In the genomic region with DNA sequence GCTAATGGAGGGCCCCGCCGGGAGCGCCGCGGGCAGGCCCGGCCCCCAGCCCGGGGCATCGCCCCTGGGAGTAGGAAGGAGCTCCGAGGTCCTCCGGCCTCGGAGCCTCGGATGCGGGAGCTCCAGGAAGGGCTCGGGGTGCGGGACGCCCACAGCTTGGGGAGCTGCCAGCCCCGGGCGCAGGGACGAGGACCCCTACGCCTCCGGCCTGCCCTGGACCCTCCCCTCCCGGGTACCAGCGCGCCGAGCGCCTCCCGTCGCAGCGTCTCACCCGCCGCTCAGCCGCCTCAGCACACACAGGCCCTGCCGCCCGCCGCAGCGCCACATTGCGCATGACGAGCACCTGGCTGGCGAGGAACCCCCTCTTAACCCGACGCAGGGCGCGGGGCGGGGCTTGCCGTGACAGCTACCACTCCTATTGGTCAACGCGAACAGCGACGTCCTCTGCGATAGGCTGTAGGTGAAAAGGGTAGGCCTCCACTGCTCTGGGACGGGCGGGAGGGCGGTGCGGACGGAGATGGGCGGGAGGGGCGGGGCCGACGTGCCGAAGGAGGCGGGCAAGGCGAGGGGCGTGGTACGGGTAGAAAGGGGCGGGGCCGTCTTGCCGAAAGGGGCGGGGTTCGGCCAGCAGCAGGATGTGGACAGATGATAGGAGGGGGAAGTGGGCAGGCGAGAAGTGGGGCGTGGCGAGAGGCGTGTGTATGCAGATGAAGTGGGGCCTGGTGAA, we compare ENCODE assay signal across 8 cellular contexts. TPM values are rescaled to one million over a fixed set of nuclear protein-coding genes. Genes with fewer than 3 reads are reported as not detected.
A peak's percentile ranks its signal among the peaks of the same experiment; 100 is the strongest.
DNase-seq lines count a peak whose midpoint lies in the region; ATAC-seq, FAIRE-seq and TF ChIP-seq lines count a peak whose summit lies in the region.

A gene with protein sequence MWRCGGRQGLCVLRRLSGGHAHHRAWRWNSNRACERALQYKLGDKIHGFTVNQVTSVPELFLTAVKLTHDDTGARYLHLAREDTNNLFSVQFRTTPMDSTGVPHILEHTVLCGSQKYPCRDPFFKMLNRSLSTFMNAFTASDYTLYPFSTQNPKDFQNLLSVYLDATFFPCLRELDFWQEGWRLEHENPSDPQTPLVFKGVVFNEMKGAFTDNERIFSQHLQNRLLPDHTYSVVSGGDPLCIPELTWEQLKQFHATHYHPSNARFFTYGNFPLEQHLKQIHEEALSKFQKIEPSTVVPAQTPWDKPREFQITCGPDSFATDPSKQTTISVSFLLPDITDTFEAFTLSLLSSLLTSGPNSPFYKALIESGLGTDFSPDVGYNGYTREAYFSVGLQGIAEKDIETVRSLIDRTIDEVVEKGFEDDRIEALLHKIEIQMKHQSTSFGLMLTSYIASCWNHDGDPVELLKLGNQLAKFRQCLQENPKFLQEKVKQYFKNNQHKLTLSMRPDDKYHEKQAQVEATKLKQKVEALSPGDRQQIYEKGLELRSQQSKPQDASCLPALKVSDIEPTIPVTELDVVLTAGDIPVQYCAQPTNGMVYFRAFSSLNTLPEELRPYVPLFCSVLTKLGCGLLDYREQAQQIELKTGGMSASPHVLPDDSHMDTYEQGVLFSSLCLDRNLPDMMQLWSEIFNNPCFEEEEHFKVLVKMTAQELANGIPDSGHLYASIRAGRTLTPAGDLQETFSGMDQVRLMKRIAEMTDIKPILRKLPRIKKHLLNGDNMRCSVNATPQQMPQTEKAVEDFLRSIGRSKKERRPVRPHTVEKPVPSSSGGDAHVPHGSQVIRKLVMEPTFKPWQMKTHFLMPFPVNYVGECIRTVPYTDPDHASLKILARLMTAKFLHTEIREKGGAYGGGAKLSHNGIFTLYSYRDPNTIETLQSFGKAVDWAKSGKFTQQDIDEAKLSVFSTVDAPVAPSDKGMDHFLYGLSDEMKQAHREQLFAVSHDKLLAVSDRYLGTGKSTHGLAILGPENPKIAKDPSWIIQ (minus strand): TSS at position 337 of the 727 bp plus-strand sequence. CDS start 10 bp downstream, at position 327.

- H3K27me3 ChIP-seq in H1 (replicated peaks in 1 of 4; ENCODE audit: control insufficient read depth in 3 of 4, extremely low read depth in 1 of 4, insufficient read depth in 3 of 4, low read length in 3 of 4) (no peaks in the 10 kb centered on the region), mesendoderm (ENCODE audit: insufficient read depth, low read length, poor library complexity) (no peaks in the 10 kb centered on the region)

- TF ChIP-seq POLR2A in H1 (IDR thresholded peaks at IDR 0.05; ENCODE audit: control extremely low read depth in 1 of 2, low read depth in 2 of 2, low read length in 2 of 2): peak; percentile 96 to 98

- no peak within 1 kb of the TSS for H3K14ac ChIP-seq in H1 (ENCODE audit: insufficient read length)

- peak within 1 kb of the TSS; percentile 49 for H4K5ac ChIP-seq in H1 (ENCODE audit: insufficient read length, low read depth, low read length)
- H4K5ac ChIP-seq in mesendoderm (ENCODE audit: low read length): no peak within 1 kb of the TSS

- DNase-seq in COLO829 (ENCODE audit: low spot score) (peak; percentile 91), HT1080 (ENCODE audit: low read depth) (peak; percentile 98), NOMO-1 treated with DMSO at 0.1 percent for 48 hours (lab: John Stamatoyannopoulos, UW; ENCODE audit: unreplicated experiment) (peak; percentile 99), H1 (ENCODE audit: low read depth in 1 of 2, low spot score in 2 of 2) (peak in 1 of 2 experiments; percentile 98), mesendoderm (peak; percentile 99)
- DNase-seq in activated CD8-positive, alpha-beta memory T cell treated with anti-CD3 and anti-CD28 coated beads for 48 hours (ENCODE audit: low read depth in 2 of 3, low spot score in 2 of 3): peak; percentile 91 to 97 (median 96)
- DNase-seq in stimulated activated CD8-positive, alpha-beta memory T cell treated with anti-CD3 and anti-CD28 coated beads, Interleukin-15, amount 100 ng/mL, for 1 hour (ENCODE audit: low read depth): peak; percentile 98

- H2BK120ac ChIP-seq in H1 (replicated peaks; ENCODE audit: low read depth, low read length) (no peak within 1 kb of the TSS), mesendoderm (ENCODE audit: low read depth, low read length) (peak within 1 kb of the TSS; percentile 10)

- no peak for TF ChIP-seq RAD21 in H1 (IDR thresholded peaks at IDR 0.05 in 1 of 2, conservative IDR thresholded peaks at IDR 0.05 in 1 of 2; ENCODE audit: low read depth in 2 of 2, low read length in 2 of 2)

- ATAC-seq in GM21360 (IDR thresholded peaks at IDR 0.05; ENCODE audit: unreplicated experiment): peak; percentile 95

- 0 out of 8 replicates have a peak, but pooled peaks cover 0 to 3% (median 2%) of the 10 kb centered on the region in 4 experiments for H3K36me3 ChIP-seq in H1 (ENCODE audit: control insufficient read depth in 2 of 4, insufficient read depth in 4 of 4, low read length in 3 of 4)
- H3K36me3 ChIP-seq in mesendoderm (ENCODE audit: control insufficient read depth, insufficient read depth, low read length): no peaks in the 10 kb centered on the region

- H3K4ac ChIP-seq in H1 (replicated peaks; ENCODE audit: insufficient read length, low read depth, low read length): peak within 1 kb of the TSS; percentile 74
- H3K4ac ChIP-seq in mesendoderm (ENCODE audit: low read depth, low read length): no peak within 1 kb of the TSS

- H3K4me3 ChIP-seq in H1 (ENCODE audit: extremely low read depth in 1 of 4, insufficient read depth in 2 of 4, low read depth in 3 of 4, low read length in 4 of 4) (peak within 1 kb of the TSS; percentile 60 to 77 (median 68)), mesendoderm (ENCODE audit: low read length) (peak within 1 kb of the TSS; percentile 75)

- no peak for FAIRE-seq in H1 (lab: Jason Lieb, UNC)

- peaks cover 0 to 7% (median 4%) of the 10 kb centered on the region in 4 experiments; a peak in 5 of 7 replicates for H3K4me1 ChIP-seq in H1 (replicated peaks in 1 of 4; ENCODE audit: control insufficient read depth in 3 of 4, insufficient read depth in 4 of 4, low read length in 3 of 4)
- H3K4me1 ChIP-seq in mesendoderm (ENCODE audit: control insufficient read depth, low read depth, low read length): no peaks in the 10 kb centered on the region

- H4K20me1 ChIP-seq in H1 (replicated peaks in 1 of 2; ENCODE audit: control insufficient read depth in 1 of 2, insufficient read depth in 2 of 2, low read length in 2 of 2): peaks cover 0 to 3% of the 10 kb centered on the region in 2 experiments

- H3K9ac ChIP-seq in H1 (replicated peaks in 1 of 4; ENCODE audit: extremely low read depth in 1 of 4, low read depth in 3 of 4, low read length in 3 of 4) (peak within 1 kb of the TSS in 3 of 4 experiments; percentile 19 to 71 (median 47); a peak in 6 of 7 replicates), mesendoderm (ENCODE audit: low read length) (peak within 1 kb of the TSS; percentile 86)

- H3K79me2 ChIP-seq in H1 (ENCODE audit: control insufficient read depth in 1 of 2, insufficient read depth in 2 of 2, low read length in 2 of 2) (no peaks in the 10 kb centered on the region; a peak in 1 of 4 replicates), mesendoderm (ENCODE audit: control insufficient read depth, insufficient read depth, low read length) (no peaks in the 10 kb centered on the region)

- H3K4me2 ChIP-seq in H1 (ENCODE audit: insufficient read depth in 1 of 2, low read depth in 2 of 2, low read length in 2 of 2): peak within 1 kb of the TSS; percentile 77 to 82
- H3K4me2 ChIP-seq in mesendoderm (ENCODE audit: low read length): peak within 1 kb of the TSS; percentile 62

- POLR2A ChIA-PET in H1 (lab: Charles Lee; ENCODE audit: partially characterized antibody): interaction anchor here (1.3 to 2.2 kb wide), 4 partner anchors 9 to 98 kb away, joined by 3 to 8 read pairs (median 6); no protein-coding TSS in a partner anchor

- peak within 1 kb of the TSS; percentile 90 for H3K18ac ChIP-seq in H1 (ENCODE audit: extremely low read depth, low read length)
- peak within 1 kb of the TSS; percentile 76 for H3K18ac ChIP-seq in mesendoderm (ENCODE audit: low read length)

- H3K23me2 ChIP-seq in H1 (ENCODE audit: low read depth, low read length): peaks cover 2% of the 10 kb centered on the region; the same call in 1 of the 2 replicates

- H3K56ac ChIP-seq in H1 (replicated peaks; ENCODE audit: insufficient read length, low read depth, low read length): no peak within 1 kb of the TSS
- peak within 1 kb of the TSS; percentile 88 for H3K56ac ChIP-seq in mesendoderm (ENCODE audit: low read length)

- H2BK5ac ChIP-seq in H1 (ENCODE audit: low read depth, low read length) (peak within 1 kb of the TSS; percentile 90), mesendoderm (ENCODE audit: low read length) (peak within 1 kb of the TSS; percentile 17)

- 0 out of 2 replicates have a peak within 1 kb of the TSS, but pooled peaks have one; percentile 39 for H2BK12ac ChIP-seq in H1 (ENCODE audit: low read depth, low read length)

- H2BK15ac ChIP-seq in H1 (ENCODE audit: low read length) (peak within 1 kb of the TSS; percentile 72; the same call in 1 of the 2 replicates), mesendoderm (replicated peaks; ENCODE audit: low read depth) (no peak within 1 kb of the TSS)

- peak within 1 kb of the TSS; percentile 14; the same call in 1 of the 2 replicates for H3K27ac ChIP-seq in H1 (ENCODE audit: low read depth, low read length)
- peak within 1 kb of the TSS; percentile 30 for H3K27ac ChIP-seq in mesendoderm (ENCODE audit: low read depth, low read length)

- H3K79me1 ChIP-seq in H1 (ENCODE audit: low read depth, low read length) (no peaks in the 10 kb centered on the region), mesendoderm (ENCODE audit: low read length) (no peaks in the 10 kb centered on the region)

- TF ChIP-seq EP300 in H1 (IDR thresholded peaks at IDR 0.05; ENCODE audit: borderline replicate concordance in 1 of 2, low read depth in 2 of 2, low read length in 2 of 2): no peak

- no peaks in the 10 kb centered on the region for H3K9me3 ChIP-seq in H1 (ENCODE audit: insufficient read depth in 2 of 2, low read depth in 1 of 2, low read length in 1 of 2)

- H4K91ac ChIP-seq in H1 (replicated peaks; ENCODE audit: insufficient read length, low read length): peak within 1 kb of the TSS; percentile 80

- no peak for TF ChIP-seq CTCF in H1 (IDR thresholded peaks at IDR 0.05; ENCODE audit: control extremely low read depth in 1 of 3, insufficient read depth in 1 of 3, low read depth in 1 of 3, low read length in 3 of 3)

- CTCF ChIA-PET in H1 (lab: Charles Lee; ENCODE audit: partially characterized antibody): no interaction called here

- WGBS in H1 (ENCODE audit: extremely low coverage in 1 of 2, insufficient coverage in 1 of 2, insufficient read length in 1 of 2, insufficient replicate concordance in 2 of 2, low coverage in 1 of 2, low lambda C conversion rate in 2 of 2, missing lambda C conversion rate in 1 of 2), 2 experiments: 3% methylated on average over 45 of the region's 73 CpGs; no CpG with 5 or more reads in 1 of the 2 experiments
- WGBS in mesendoderm (ENCODE audit: extremely low coverage, insufficient coverage, low lambda C conversion rate): no CpG with 5 or more reads among the region's 73 CpGs

- H3K23ac ChIP-seq in H1 (ENCODE audit: insufficient read length) (no peak within 1 kb of the TSS), mesendoderm (ENCODE audit: low read length) (no peak within 1 kb of the TSS)

- H4K8ac ChIP-seq in H1 (ENCODE audit: extremely low read depth, insufficient read depth, low read length) (peak within 1 kb of the TSS; percentile 91), mesendoderm (ENCODE audit: low read depth, low read length) (no peak within 1 kb of the TSS)

- no peak within 1 kb of the TSS for H2AK5ac ChIP-seq in H1 (ENCODE audit: low read depth, low read length)
- H2AK5ac ChIP-seq in mesendoderm (ENCODE audit: low read length): no peak within 1 kb of the TSS

- H2AFZ ChIP-seq in H1 (ENCODE audit: low read length): peak within 1 kb of the TSS; percentile 63; the same call in 1 of the 2 replicates

- no peak within 1 kb of the TSS for H2BK20ac ChIP-seq in H1 (ENCODE audit: low read length)

RNA-seq across cellular contexts. Expression of the gene that starts here (rescaled TPM):
- total RNA-seq in HT1080 (2014; rRNA removed; shearing (Covaris generic)): 84.7 and 90.1 TPM in 2 replicates
- 52.9 and 62.6 TPM in 2 replicates for polyA plus RNA-seq in HT1080 (2015; cell fraction: cytosol; rRNA removed)
- polyA plus RNA-seq in HT1080 (2015; cell fraction: nucleus; rRNA removed): 135 and 136 TPM in 2 replicates
- total RNA-seq in H1 (2021; fragmentation: NEBNext Ultra II Directional; extraction: Animal tissue kit (Norgen Biotek cat#: 25700)): 28.3 and 31.5 TPM in 2 replicates
- 18.6 and 21.2 TPM in 2 replicates for polyA plus RNA-seq in H1 (2011; rRNA removed)
- polyA plus RNA-seq in H1 (2011; cell fraction: cytosol; rRNA removed): 17.8 TPM
- 64.4 TPM for polyA plus RNA-seq in H1 (2011; cell fraction: nucleus; rRNA removed)
- polyA plus RNA-seq in H1 (2012, experiment 1 of 2): 26.8 to 32.2 TPM (median 27.6 TPM) in 4 replicates
- 11.7 TPM for polyA plus RNA-seq in H1 (2012, experiment 2 of 2)
- 30.9 TPM for polyA plus RNA-seq in H1 (2013, experiment 1 of 2)
- 26.0 TPM for polyA plus RNA-seq in H1 (2013, experiment 2 of 2)
- 23.7 and 24.5 TPM in 2 replicates for polyA minus RNA-seq in H1 (2011; rRNA and poly(A)+ RNA removed)
- 17.3 TPM for polyA minus RNA-seq in H1 (2011; cell fraction: cytosol; rRNA and poly(A)+ RNA removed)
- polyA minus RNA-seq in H1 (2011; cell fraction: nucleus; rRNA and poly(A)+ RNA removed): 28.3 TPM
- 26.4 TPM for polyA plus RNA-seq in mesendoderm (2013, experiment 1 of 2)
- 26.5 TPM for polyA plus RNA-seq in mesendoderm (2013, experiment 2 of 2)
